In the genomic region with DNA sequence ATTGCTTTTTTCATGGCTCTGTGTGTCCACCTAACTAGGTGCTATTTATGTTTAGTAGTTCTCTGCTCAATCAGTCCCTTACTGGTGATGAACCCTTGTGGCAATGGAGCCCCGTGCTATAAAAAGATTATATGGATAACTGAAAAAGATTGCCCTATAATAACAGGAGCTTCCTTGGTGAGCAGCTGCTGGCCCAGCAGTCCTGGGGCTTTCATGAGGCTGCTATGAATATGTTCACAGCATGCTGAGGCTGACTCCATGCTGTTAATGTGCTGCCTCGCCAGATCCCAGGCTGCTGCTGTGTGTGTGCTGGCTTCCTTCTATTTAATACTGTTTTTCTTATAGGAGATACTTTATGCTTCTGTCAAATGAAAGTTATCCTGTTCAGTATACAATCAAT, we compare ENCODE assay signal across 22 cellular contexts.
DNase-seq lines count a peak whose midpoint lies in the region; ATAC-seq and TF ChIP-seq lines count a peak whose summit lies in the region.
"Had no signal": no experiment of that assay in that cellular context is flagged by ENCODE, and none has a peak within 500 bp of the region (broad histone marks: within the 10 kb centered on the region; RNA-seq: fewer than 3 reads in every experiment).

No MANE protein-coding gene starts in this region.

- no peak overlapping the region for H4K8ac ChIP-seq in neuronal stem cell (ENCODE audit: low read depth, low read length)

- H2BK5ac ChIP-seq in neuronal stem cell (ENCODE audit: low read length): no peak overlapping the region

- peak; percentile 68 for DNase-seq in NCI-H1092 (lab: John Stamatoyannopoulos, UW)
- peak; percentile 69 for DNase-seq in NCI-H2171 treated with DMSO at 0.1 percent for 48 hours (lab: John Stamatoyannopoulos, UW)
- peak; percentile 42 for DNase-seq in SK-N-MC (ENCODE audit: low read depth, low spot score)
- no peak for DNase-seq in neuronal stem cell (ENCODE audit: low spot score)
- no peak for DNase-seq in tibial nerve (ENCODE audit: low spot score in 2 of 2)
- no peak for DNase-seq in COLO829 (ENCODE audit: low spot score)
- no peak for DNase-seq in NCI-H510A treated with DMSO at 0.1 percent for 48 hours (lab: John Stamatoyannopoulos, UW)
- DNase-seq: activated CD4-positive, alpha-beta T cell treated with anti-CD3 and anti-CD28 coated beads, Interleukin-2, amount 50 U/mL, for 1 hour; activated naive CD4-positive, alpha-beta T cell treated with Interleukin-2 at 50 U/mL for 16 hours; CD4-positive, alpha-beta memory T cell; H9; hippocampal formation; KBM-7; naive thymus-derived CD4-positive, alpha-beta T cell; NCI-H187; NK-92 treated with Interleukin-12 subunit alpha and Interleukin-12 subunit beta, amount 100 ng/mL, for 24 hours; RPMI8226; small intestine; stimulated activated CD4-positive, alpha-beta T cell treated with anti-CD3 and anti-CD28 coated beads, Interleukin-4, amount 100 ng/mL, for 24 hours had no signal

- no peak overlapping the region for H2AK5ac ChIP-seq in neuronal stem cell (ENCODE audit: low read depth, low read length)

- H3K4me3 ChIP-seq in SK-N-MC (peak overlapping the region; percentile 5; the same call in 1 of the 2 replicates), neuronal stem cell (ENCODE audit: low read length in 2 of 2) (no peak overlapping the region), tibial nerve (no peak overlapping the region)
- H3K4me3 ChIP-seq: ascending aorta had no signal

- no peak overlapping the region for H3K4me2 ChIP-seq in neuronal stem cell (ENCODE audit: insufficient read depth, low read length, poor library complexity, severe bottlenecking)

- no peak overlapping the region for H3K18ac ChIP-seq in neuronal stem cell (ENCODE audit: low read length)

- H3K9me3 ChIP-seq in SK-N-MC (ENCODE audit: low read depth, low read length) (no peaks in the 10 kb centered on the region), neuronal stem cell (replicated peaks in 1 of 2; ENCODE audit: control insufficient read depth in 2 of 2, insufficient read depth in 1 of 2, low read depth in 1 of 2, low read length in 2 of 2) (no peaks in the 10 kb centered on the region), tibial nerve (no peaks in the 10 kb centered on the region)
- H3K9me3 ChIP-seq: ascending aorta had no signal

- H2AFZ ChIP-seq in neuronal stem cell (ENCODE audit: low read length): peak overlapping the region; percentile 48
- H2AFZ ChIP-seq: parathyroid adenoma had no signal

- peak overlapping the region; percentile 15; the same call in 1 of the 2 replicates for H3K27ac ChIP-seq in SK-N-MC
- H3K27ac ChIP-seq in neuronal stem cell (replicated peaks; ENCODE audit: low read length): no peak overlapping the region
- H3K27ac ChIP-seq in tibial nerve: no peak overlapping the region
- H3K27ac ChIP-seq: ascending aorta, parathyroid adenoma had no signal

- H3K4ac ChIP-seq in neuronal stem cell (ENCODE audit: low read length): no peak overlapping the region

- no peak overlapping the region for H3K9ac ChIP-seq in SK-N-MC (ENCODE audit: insufficient read length)
- H3K9ac ChIP-seq in neuronal stem cell (ENCODE audit: low read depth, low read length, poor library complexity): no peak overlapping the region
- H3K9ac ChIP-seq: parathyroid adenoma had no signal

- H3K23ac ChIP-seq in neuronal stem cell (ENCODE audit: low read depth, low read length, poor library complexity): no peak overlapping the region

- no peaks in the 10 kb centered on the region for H3K79me1 ChIP-seq in neuronal stem cell (ENCODE audit: low read depth, low read length)

- TF ChIP-seq CTCF in tibial nerve (IDR thresholded peaks at IDR 0.05): no peak

- H3K14ac ChIP-seq in neuronal stem cell (ENCODE audit: low read length): no peak overlapping the region

- no peak for ATAC-seq in GM18517 (IDR thresholded peaks at IDR 0.05; ENCODE audit: unreplicated experiment)
- ATAC-seq: naive thymus-derived CD4-positive, alpha-beta T cell had no signal

- TF ChIP-seq EP300 in tibial nerve (IDR thresholded peaks at IDR 0.05): no peak

- H3K27me3 ChIP-seq in neuronal stem cell (ENCODE audit: control insufficient read depth in 3 of 3, insufficient read depth in 3 of 3, low read depth in 1 of 3, low read length in 3 of 3) (no peaks in the 10 kb centered on the region), tibial nerve (no peaks in the 10 kb centered on the region)
- H3K27me3 ChIP-seq: ascending aorta had no signal

- WGBS in neuronal stem cell (ENCODE audit: extremely low coverage in 2 of 2, insufficient read length in 2 of 2, insufficient replicate concordance in 1 of 2), 2 donors: no CpG with 5 or more reads among the region's 2 CpGs
- 47 to 57% methylated on average over 2 of the region's 2 CpGs for whole genome bisulfite sequencing in tibial nerve, 2 donors

- no peak overlapping the region for H4K91ac ChIP-seq in neuronal stem cell (ENCODE audit: low read depth, low read length, poor library complexity)

- H2BK15ac ChIP-seq in neuronal stem cell (ENCODE audit: low read length): no peak overlapping the region

- H2BK120ac ChIP-seq in neuronal stem cell (ENCODE audit: low read depth, low read length): no peak overlapping the region

- no peak for TF ChIP-seq POLR2A in tibial nerve (IDR thresholded peaks at IDR 0.05)

- no peak overlapping the region for H2BK12ac ChIP-seq in neuronal stem cell (ENCODE audit: low read length)

- H3K4me1 ChIP-seq in neuronal stem cell (ENCODE audit: control insufficient read depth in 2 of 2, insufficient read depth in 1 of 2, low read depth in 1 of 2, low read length in 2 of 2): peaks cover 0 to 5% of the 10 kb centered on the region in 2 donors
- H3K4me1 ChIP-seq in tibial nerve: no peaks in the 10 kb centered on the region
- H3K4me1 ChIP-seq: ascending aorta, parathyroid adenoma had no signal

- H3K36me3 ChIP-seq in SK-N-MC (ENCODE audit: insufficient read depth, low read length) (no peaks in the 10 kb centered on the region), neuronal stem cell (replicated peaks in 1 of 2; ENCODE audit: control insufficient read depth in 2 of 2, insufficient read depth in 2 of 2, low read length in 2 of 2) (no peaks in the 10 kb centered on the region), tibial nerve (no peaks in the 10 kb centered on the region)
- H3K36me3 ChIP-seq: ascending aorta had no signal

Comparison
In these comparisons a context has a peak if more than half of its experiments do, and no peak if none do; other contexts are left out.
1. DNase-seq: peak in NCI-H1092 (single experiment), NCI-H2171 treated with DMSO at 0.1 percent for 48 hours (single experiment) and SK-N-MC (single experiment); none in neuronal stem cell (single experiment), tibial nerve (0 of 2), COLO829 (single experiment) and NCI-H510A treated with DMSO at 0.1 percent for 48 hours (single experiment).